In genomic region chr7:82017334-82017943, GRCh38 we compare ENCODE assay signal across 8 cellular contexts.
A peak's percentile ranks its signal among the peaks of the same experiment; 100 is the strongest.
DNase-seq lines count a peak whose midpoint lies in the region; ATAC-seq and TF ChIP-seq lines count a peak whose summit lies in the region.

No MANE protein-coding gene starts in this region.

- no peak overlapping the region for H3K27ac ChIP-seq in KMS-11
- no peak overlapping the region for H3K27ac ChIP-seq in body of pancreas
- no peak overlapping the region for H3K27ac ChIP-seq in substantia nigra (ENCODE audit: low read depth, low read length, poor library complexity, severe bottlenecking)

- H3K36me3 ChIP-seq in KMS-11 (ENCODE audit: insufficient read depth) (no peaks in the 10 kb centered on the region), body of pancreas (replicated peaks in 1 of 2; ENCODE audit: insufficient read depth in 1 of 2, low read depth in 2 of 2) (no peaks in the 10 kb centered on the region)

- H2AFZ ChIP-seq in KMS-11 (ENCODE audit: low read depth), result no peak overlapping the region

- intact Hi-C loops in body of pancreas (cut with DNase I), result loop anchor here (10.0 kb wide), 1 partner anchor 513 kb away; no protein-coding TSS in a partner anchor

- H3K27me3 ChIP-seq in KMS-11 (ENCODE audit: insufficient read depth, low read depth), result no peaks in the 10 kb centered on the region
- no peaks in the 10 kb centered on the region for H3K27me3 ChIP-seq in body of pancreas

- peaks cover 32% of the 10 kb centered on the region for H3K4me1 ChIP-seq in KMS-11 (ENCODE audit: low read depth, poor library complexity, severe bottlenecking)
- H3K4me1 ChIP-seq in body of pancreas, result no peaks in the 10 kb centered on the region

- H3K4me3 ChIP-seq in KMS-11 (IDR thresholded peaks at IDR 0.05; ENCODE audit: insufficient read depth, low read depth, low read length) (no peak overlapping the region), body of pancreas (no peak overlapping the region)

- no peak overlapping the region for H3K4me2 ChIP-seq in KMS-11

- H4K20me1 ChIP-seq in KMS-11 (ENCODE audit: insufficient read depth), result no peaks in the 10 kb centered on the region

- ATAC-seq in body of pancreas (no peak), GM18858 (IDR thresholded peaks at IDR 0.05; ENCODE audit: unreplicated experiment) (no peak), GM21619 (IDR thresholded peaks at IDR 0.05; ENCODE audit: unreplicated experiment) (no peak), HG03097 (IDR thresholded peaks at IDR 0.05; ENCODE audit: low FRiP score, unreplicated experiment) (no peak)

- H3K79me2 ChIP-seq in KMS-11 (ENCODE audit: insufficient read depth, low read depth), result no peaks in the 10 kb centered on the region

- TF ChIP-seq CTCF in KMS-11 (conservative IDR thresholded peaks at IDR 0.05; ENCODE audit: low read depth, low read length) (peak; percentile 75), body of pancreas (IDR thresholded peaks at IDR 0.05) (peak in 6 of 7 experiments; percentile 21 to 53 (median 43))

- peak; percentile 65 for DNase-seq in DMS 273 (lab: John Stamatoyannopoulos, UW; ENCODE audit: unreplicated experiment)
- no peak for DNase-seq in body of pancreas
- DNase-seq in lung microvascular endothelial cell (ENCODE audit: low read depth in 2 of 2), result peak; percentile 52 to 70
- DNase-seq in substantia nigra (lab: John Stamatoyannopoulos, UW), result no peak

- no peaks in the 10 kb centered on the region for H3K9me3 ChIP-seq in body of pancreas

- no peak for TF ChIP-seq POLR2A in body of pancreas (IDR thresholded peaks at IDR 0.05)

- 28 to 41% methylated on average over 1 of the region's 1 CpG for WGBS in body of pancreas, 2 donors

- H3K9ac ChIP-seq in KMS-11, result no peak overlapping the region

Comparison
In these comparisons a context has a peak if more than half of its experiments do, and no peak if none do; other contexts are left out.
1. DNase-seq: peak in DMS 273 (single experiment) and lung microvascular endothelial cell (2 of 2); none in body of pancreas (0 of 4) and substantia nigra (0 of 49).